1 cellular context compared by ENCODE assay signal in genomic region chr1:212290608-212291007, GRCh38.
TF ChIP-seq lines count a peak whose summit lies in the region.

No MANE protein-coding gene starts in this region.

TF ChIP-seq in HEK293, 187 proteins besides CTCF, POLR2A, EP300 and RAD21 (continued from another document and continues in another):
- TF ChIP-seq ZNF292 (tag by site-specific recombination; IDR thresholded peaks at IDR 0.05; ENCODE audit: borderline replicate concordance, low read depth) (no peak), ZNF274 (IDR thresholded peaks at IDR 0.05; ENCODE audit: low read length) (no peak), ZNF274 (tag by site-specific recombination; IDR thresholded peaks at IDR 0.05; ENCODE audit: borderline replicate concordance) (no peak), ZEB2 (tag by site-specific recombination; IDR thresholded peaks at IDR 0.05) (peak; percentile 33; the same call in 1 of the 2 replicates), ZNF561 (tag by site-specific recombination; IDR thresholded peaks at IDR 0.05; ENCODE audit: borderline replicate concordance) (no peak), ZNF701 (tag by site-specific recombination; IDR thresholded peaks at IDR 0.05) (no peak), GLI4 (tag by site-specific recombination; IDR thresholded peaks at IDR 0.05) (no peak), ZNF148 (tag by site-specific recombination; IDR thresholded peaks at IDR 0.05; ENCODE audit: borderline replicate concordance) (no peak), ZFP37 (tag by site-specific recombination; IDR thresholded peaks at IDR 0.05) (no peak), ZNF707 (tag by site-specific recombination; IDR thresholded peaks at IDR 0.05) (no peak), ZNF664 (tag by site-specific recombination; IDR thresholded peaks at IDR 0.05) (no peak), ZNF140 (tag by site-specific recombination; IDR thresholded peaks at IDR 0.05) (no peak), GFI1B (tag by site-specific recombination; IDR thresholded peaks at IDR 0.05) (no peak), ZBTB48 (tag by site-specific recombination; IDR thresholded peaks at IDR 0.05) (no peak), ZNF555 (tag by site-specific recombination; conservative IDR thresholded peaks at IDR 0.05) (no peak), ZNF114 (tag by site-specific recombination; IDR thresholded peaks at IDR 0.05) (no peak), ZNF404 (tag by site-specific recombination; IDR thresholded peaks at IDR 0.05) (no peak), ZNF658 (tag by site-specific recombination; IDR thresholded peaks at IDR 0.05) (no peak), ZNF747 (tag by site-specific recombination; IDR thresholded peaks at IDR 0.05) (no peak), ZNF335 (tag by site-specific recombination; conservative IDR thresholded peaks at IDR 0.05) (0 out of 2 replicates have a peak, but pooled peaks have one; percentile 9), WT1 (tag by site-specific recombination; IDR thresholded peaks at IDR 0.05) (peak; percentile 24; the same call in 1 of the 2 replicates), ZBTB21 (tag by site-specific recombination; IDR thresholded peaks at IDR 0.05) (no peak), ZNF37A (tag by site-specific recombination; IDR thresholded peaks at IDR 0.05) (no peak), HOXC10 (CRISPR knock-in tag; IDR thresholded peaks at IDR 0.05) (no peak), ZNF768 (tag by site-specific recombination; IDR thresholded peaks at IDR 0.05) (no peak), PRDM10 (tag by site-specific recombination; IDR thresholded peaks at IDR 0.05) (no peak), ZNF391 (tag by site-specific recombination; IDR thresholded peaks at IDR 0.05; ENCODE audit: borderline replicate concordance, low read depth) (no peak), ZNF350 (tag by site-specific recombination; IDR thresholded peaks at IDR 0.05) (no peak), ZNF513 (tag by site-specific recombination; IDR thresholded peaks at IDR 0.05) (no peak), INSM2 (tag by site-specific recombination; IDR thresholded peaks at IDR 0.05) (no peak; the same call in 1 of the 2 replicates), ZNF341 (tag by site-specific recombination; IDR thresholded peaks at IDR 0.05; ENCODE audit: low read depth) (no peak), ATF2 (tag by site-specific recombination; IDR thresholded peaks at IDR 0.05; ENCODE audit: low read depth) (no peak), ZNF157 (tag by site-specific recombination; IDR thresholded peaks at IDR 0.05) (no peak), ZNF202 (tag by site-specific recombination; IDR thresholded peaks at IDR 0.05; ENCODE audit: borderline replicate concordance) (no peak), ZNF266 (tag by site-specific recombination; IDR thresholded peaks at IDR 0.05; ENCODE audit: low read depth) (no peak), GLIS1 (tag by site-specific recombination; IDR thresholded peaks at IDR 0.05) (no peak), ELK4 (IDR thresholded peaks at IDR 0.05; ENCODE audit: borderline replicate concordance, low read depth, low read length) (no peak), BCL6B (tag by site-specific recombination; IDR thresholded peaks at IDR 0.05) (no peak), KLF9 (tag by site-specific recombination; IDR thresholded peaks at IDR 0.05; ENCODE audit: low read depth) (no peak), ZNF600 (tag by site-specific recombination; IDR thresholded peaks at IDR 0.05) (no peak), ZNF169 (tag by site-specific recombination; IDR thresholded peaks at IDR 0.05) (no peak), ZNF416 (tag by site-specific recombination; IDR thresholded peaks at IDR 0.05) (no peak), ZNF324 (tag by site-specific recombination; IDR thresholded peaks at IDR 0.05) (no peak), ZNF488 (tag by site-specific recombination; IDR thresholded peaks at IDR 0.05) (no peak), OVOL3 (tag by site-specific recombination; IDR thresholded peaks at IDR 0.05) (no peak), ZNF660 (tag by site-specific recombination; IDR thresholded peaks at IDR 0.05) (0 out of 2 replicates have a peak, but pooled peaks have one; percentile 44), ZNF146 (tag by site-specific recombination; IDR thresholded peaks at IDR 0.05) (no peak), ZNF184 (tag by site-specific recombination; IDR thresholded peaks at IDR 0.05) (no peak), SP3 (tag by site-specific recombination; IDR thresholded peaks at IDR 0.05) (no peak), ZSCAN23 (tag by site-specific recombination; IDR thresholded peaks at IDR 0.05) (no peak), ZFP41 (tag by site-specific recombination; IDR thresholded peaks at IDR 0.05; ENCODE audit: borderline replicate concordance) (no peak), ZNF514 (tag by site-specific recombination; IDR thresholded peaks at IDR 0.05) (no peak), ZNF530 (tag by site-specific recombination; IDR thresholded peaks at IDR 0.05; ENCODE audit: low read depth) (no peak), ZBTB8A (tag by site-specific recombination; IDR thresholded peaks at IDR 0.05) (no peak), ZNF645 (tag by site-specific recombination; IDR thresholded peaks at IDR 0.05) (no peak), ZSCAN30 (tag by site-specific recombination; IDR thresholded peaks at IDR 0.05) (no peak), ZNF830 (tag by site-specific recombination; IDR thresholded peaks at IDR 0.05; ENCODE audit: low read depth) (no peak)
